ENCODE assay signal across 18 cellular contexts in the genomic region with DNA sequence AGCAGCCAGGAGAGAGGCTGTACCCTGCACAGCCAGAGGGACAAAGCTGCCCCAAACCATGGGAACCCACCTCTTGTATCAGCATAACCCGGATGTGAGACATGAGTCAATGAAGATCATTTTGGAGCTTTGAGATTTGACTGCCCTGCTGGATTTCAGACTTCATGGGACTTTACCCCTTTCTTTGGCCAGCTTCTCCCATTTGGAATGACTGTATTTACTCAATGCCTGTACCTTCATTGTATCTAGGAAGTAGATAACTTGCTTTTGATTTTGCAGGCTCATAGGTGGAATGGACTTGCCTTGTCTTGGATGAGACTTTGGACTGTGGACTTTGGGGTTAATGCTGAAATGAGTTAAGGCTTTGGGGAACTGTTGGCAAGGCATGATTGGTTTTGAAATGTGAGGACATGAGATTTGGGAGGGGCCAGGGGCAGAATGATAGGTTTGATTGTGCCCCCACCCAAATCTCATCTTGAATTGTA.
DNase-seq lines count a peak whose midpoint lies in the region; ATAC-seq and TF ChIP-seq lines count a peak whose summit lies in the region.
"Had no signal": no experiment of that assay in that cellular context is flagged by ENCODE, and none has a peak within 500 bp of the region (broad histone marks: within the 10 kb centered on the region; RNA-seq: fewer than 3 reads in every experiment).

No MANE protein-coding gene starts in this region.

- H4K20me1 ChIP-seq in hepatocyte (ENCODE audit: insufficient read depth, poor library complexity, severe bottlenecking), result no peaks in the 10 kb centered on the region
- H4K20me1 ChIP-seq: BLaER1 had no signal

- no peak overlapping the region for H2AFZ ChIP-seq in hepatocyte
- no peak overlapping the region for H2AFZ ChIP-seq in neuronal stem cell (ENCODE audit: low read length)

- H4K8ac ChIP-seq in neuronal stem cell (ENCODE audit: low read depth, low read length), result no peak overlapping the region

- H3K27ac ChIP-seq in hepatocyte (peak overlapping the region; percentile 74), right lobe of liver (no peak overlapping the region), neuronal stem cell (replicated peaks; ENCODE audit: low read length) (no peak overlapping the region)
- H3K27ac ChIP-seq: BLaER1 had no signal

- no peak overlapping the region for H2BK120ac ChIP-seq in neuronal stem cell (ENCODE audit: low read depth, low read length)

- no peak overlapping the region for H3K14ac ChIP-seq in neuronal stem cell (ENCODE audit: low read length)

- H2BK12ac ChIP-seq in neuronal stem cell (ENCODE audit: low read length), result peak overlapping the region; percentile 46

- no peak for TF ChIP-seq CTCF in hepatocyte (IDR thresholded peaks at IDR 0.05; ENCODE audit: poor library complexity)
- TF ChIP-seq CTCF in right lobe of liver (IDR thresholded peaks at IDR 0.05), result no peak
- TF ChIP-seq CTCF in GM20000 (IDR thresholded peaks at IDR 0.05; ENCODE audit: extremely low read depth, missing control alignments), result no peak

- 82% methylated on average over 1 of the region's 1 CpG for WGBS in hepatocyte (ENCODE audit: low lambda C conversion rate, missing lambda C conversion rate)
- 67% methylated on average over 1 of the region's 1 CpG for WGBS in right lobe of liver (ENCODE audit: insufficient coverage, low coverage, low lambda C conversion rate, missing lambda C conversion rate)
- no CpG with 5 or more reads among the region's 1 CpG for WGBS in neuronal stem cell (ENCODE audit: extremely low coverage in 2 of 2, insufficient read length in 2 of 2, insufficient replicate concordance in 1 of 2), 2 donors

- no peaks in the 10 kb centered on the region for H3K79me2 ChIP-seq in hepatocyte

- H3K9ac ChIP-seq in neuronal stem cell (ENCODE audit: low read depth, low read length, poor library complexity), result no peak overlapping the region
- H3K9ac ChIP-seq: BLaER1 had no signal

- no peaks in the 10 kb centered on the region for H3K9me2 ChIP-seq in hepatocyte (replicated peaks; ENCODE audit: insufficient read depth)

- H3K23ac ChIP-seq in neuronal stem cell (ENCODE audit: low read depth, low read length, poor library complexity), result no peak overlapping the region

- intact Hi-C loops in right lobe of liver (cut with DNase I), result no loop called here

- H2BK5ac ChIP-seq in neuronal stem cell (ENCODE audit: low read length), result no peak overlapping the region

- TF ChIP-seq POLR2A in right lobe of liver (IDR thresholded peaks at IDR 0.05), result no peak

- peak; percentile 0 for DNase-seq in SW480 (ENCODE audit: low spot score)
- peak; percentile 14 for DNase-seq in hepatocyte (ENCODE audit: low spot score)
- DNase-seq in right lobe of liver, result no peak
- no peak for DNase-seq in neuronal stem cell (ENCODE audit: low spot score)
- no peak for DNase-seq in GM20000 (ENCODE audit: low spot score)
- DNase-seq in NCI-H1092 treated with DMSO at 0.1 percent for 48 hours (lab: John Stamatoyannopoulos, UW), result no peak
- DNase-seq: 8988T; ACHN; BE2C; C1 segment of cervical spinal cord; CD4-positive, alpha-beta memory T cell; CD4-positive, CD25-positive, alpha-beta regulatory T cell; CD8-positive, alpha-beta memory T cell; COR-L47; DMS79 treated with DMSO at 0.1 percent for 48 hours; GF-D8 had no signal

- no peak overlapping the region for H2AK5ac ChIP-seq in neuronal stem cell (ENCODE audit: low read depth, low read length)

- no peaks in the 10 kb centered on the region for H3K27me3 ChIP-seq in hepatocyte
- no peaks in the 10 kb centered on the region for H3K27me3 ChIP-seq in right lobe of liver
- H3K27me3 ChIP-seq in neuronal stem cell (ENCODE audit: control insufficient read depth in 3 of 3, insufficient read depth in 3 of 3, low read depth in 1 of 3, low read length in 3 of 3), result no peaks in the 10 kb centered on the region
- H3K27me3 ChIP-seq: BE2C, BLaER1 had no signal

- H3K79me1 ChIP-seq in neuronal stem cell (ENCODE audit: low read depth, low read length), result no peaks in the 10 kb centered on the region

- no peak overlapping the region for H4K91ac ChIP-seq in neuronal stem cell (ENCODE audit: low read depth, low read length, poor library complexity)

- ATAC-seq in right lobe of liver, result peak; percentile 35 to 78 (median 58)
- no peak for ATAC-seq in GM21367 (IDR thresholded peaks at IDR 0.05; ENCODE audit: unreplicated experiment)

- H3K4me2 ChIP-seq in hepatocyte (no peak overlapping the region), neuronal stem cell (ENCODE audit: insufficient read depth, low read length, poor library complexity, severe bottlenecking) (no peak overlapping the region)
- H3K4me2 ChIP-seq: BLaER1 had no signal

- H3K4me3 ChIP-seq in hepatocyte (no peak overlapping the region), right lobe of liver (no peak overlapping the region), neuronal stem cell (ENCODE audit: low read length in 2 of 2) (no peak overlapping the region)
- H3K4me3 ChIP-seq: BLaER1 had no signal

- H3K4me1 ChIP-seq in hepatocyte (ENCODE audit: insufficient read depth) (no peaks in the 10 kb centered on the region), right lobe of liver (peaks cover 0 to 16% (median 0%) of the 10 kb centered on the region in 4 donors), neuronal stem cell (ENCODE audit: control insufficient read depth in 2 of 2, insufficient read depth in 1 of 2, low read depth in 1 of 2, low read length in 2 of 2) (no peaks in the 10 kb centered on the region)
- H3K4me1 ChIP-seq: BE2C, BLaER1 had no signal

- H3K9me3 ChIP-seq in hepatocyte (ENCODE audit: low read depth) (no peaks in the 10 kb centered on the region), right lobe of liver (no peaks in the 10 kb centered on the region), neuronal stem cell (replicated peaks in 1 of 2; ENCODE audit: control insufficient read depth in 2 of 2, insufficient read depth in 1 of 2, low read depth in 1 of 2, low read length in 2 of 2) (no peaks in the 10 kb centered on the region)
- H3K9me3 ChIP-seq: BE2C had no signal

- H3K36me3 ChIP-seq in hepatocyte (replicated peaks; ENCODE audit: insufficient read depth, low read depth), result no peaks in the 10 kb centered on the region
- no peaks in the 10 kb centered on the region for H3K36me3 ChIP-seq in right lobe of liver
- no peaks in the 10 kb centered on the region for H3K36me3 ChIP-seq in neuronal stem cell (replicated peaks in 1 of 2; ENCODE audit: control insufficient read depth in 2 of 2, insufficient read depth in 2 of 2, low read length in 2 of 2)
- H3K36me3 ChIP-seq: BE2C, BLaER1 had no signal

- no peak overlapping the region for H3K18ac ChIP-seq in neuronal stem cell (ENCODE audit: low read length)

- no peak overlapping the region for H3K4ac ChIP-seq in neuronal stem cell (ENCODE audit: low read length)

- no peak overlapping the region for H2BK15ac ChIP-seq in neuronal stem cell (ENCODE audit: low read length)

Comparison
In these comparisons a context has a peak if more than half of its experiments do, and no peak if none do; other contexts are left out.
1. DNase-seq: peak in SW480 (single experiment) and hepatocyte (single experiment); none in right lobe of liver (0 of 3), neuronal stem cell (single experiment), GM20000 (single experiment) and NCI-H1092 treated with DMSO at 0.1 percent for 48 hours (single experiment).